1 cellular context compared by ENCODE assay signal in genomic region chr12:48968467-48968866, GRCh38.
A peak's percentile ranks its signal among the peaks of the same experiment; 100 is the strongest.
TF ChIP-seq lines count a peak whose summit lies in the region.

No MANE protein-coding gene starts in this region.

TF ChIP-seq in GM12878, 131 proteins besides CTCF, POLR2A, EP300 and RAD21 (continued from another document and continues in another):
- TF ChIP-seq, protein P1, sequence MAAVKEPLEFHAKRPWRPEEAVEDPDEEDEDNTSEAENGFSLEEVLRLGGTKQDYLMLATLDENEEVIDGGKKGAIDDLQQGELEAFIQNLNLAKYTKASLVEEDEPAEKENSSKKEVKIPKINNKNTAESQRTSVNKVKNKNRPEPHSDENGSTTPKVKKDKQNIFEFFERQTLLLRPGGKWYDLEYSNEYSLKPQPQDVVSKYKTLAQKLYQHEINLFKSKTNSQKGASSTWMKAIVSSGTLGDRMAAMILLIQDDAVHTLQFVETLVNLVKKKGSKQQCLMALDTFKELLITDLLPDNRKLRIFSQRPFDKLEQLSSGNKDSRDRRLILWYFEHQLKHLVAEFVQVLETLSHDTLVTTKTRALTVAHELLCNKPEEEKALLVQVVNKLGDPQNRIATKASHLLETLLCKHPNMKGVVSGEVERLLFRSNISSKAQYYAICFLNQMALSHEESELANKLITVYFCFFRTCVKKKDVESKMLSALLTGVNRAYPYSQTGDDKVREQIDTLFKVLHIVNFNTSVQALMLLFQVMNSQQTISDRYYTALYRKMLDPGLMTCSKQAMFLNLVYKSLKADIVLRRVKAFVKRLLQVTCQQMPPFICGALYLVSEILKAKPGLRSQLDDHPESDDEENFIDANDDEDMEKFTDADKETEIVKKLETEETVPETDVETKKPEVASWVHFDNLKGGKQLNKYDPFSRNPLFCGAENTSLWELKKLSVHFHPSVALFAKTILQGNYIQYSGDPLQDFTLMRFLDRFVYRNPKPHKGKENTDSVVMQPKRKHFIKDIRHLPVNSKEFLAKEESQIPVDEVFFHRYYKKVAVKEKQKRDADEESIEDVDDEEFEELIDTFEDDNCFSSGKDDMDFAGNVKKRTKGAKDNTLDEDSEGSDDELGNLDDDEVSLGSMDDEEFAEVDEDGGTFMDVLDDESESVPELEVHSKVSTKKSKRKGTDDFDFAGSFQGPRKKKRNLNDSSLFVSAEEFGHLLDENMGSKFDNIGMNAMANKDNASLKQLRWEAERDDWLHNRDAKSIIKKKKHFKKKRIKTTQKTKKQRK (IDR thresholded peaks at IDR 0.05; ENCODE audit: low read depth, low read length): no peak
- TF ChIP-seq TBL1XR1 (IDR thresholded peaks at IDR 0.05; ENCODE audit: low read depth, low read length) (no peak; the same call in 1 of the 2 replicates), BHLHE40 (IDR thresholded peaks at IDR 0.05; ENCODE audit: borderline replicate concordance in 1 of 2, low read depth in 2 of 2, low read length in 1 of 2) (no peak), PKNOX1 (IDR thresholded peaks at IDR 0.05) (no peak), LARP7 (IDR thresholded peaks at IDR 0.05) (no peak), ZNF207 (IDR thresholded peaks at IDR 0.05; ENCODE audit: borderline replicate concordance) (no peak), ZZZ3 (IDR thresholded peaks at IDR 0.05; ENCODE audit: control insufficient read depth, insufficient read length, low read depth) (no peak), TCF7 (IDR thresholded peaks at IDR 0.05; ENCODE audit: borderline replicate concordance) (peak; percentile 97), CBX5 (IDR thresholded peaks at IDR 0.05; ENCODE audit: low read depth) (no peak), EGR1 (IDR thresholded peaks at IDR 0.05; ENCODE audit: borderline replicate concordance in 1 of 2, low read depth in 2 of 2, low read length in 2 of 2) (no peak), GABPA (IDR thresholded peaks at IDR 0.05; ENCODE audit: low read depth) (no peak), PAX5 (IDR thresholded peaks at IDR 0.05; ENCODE audit: borderline replicate concordance, low read depth, low read length) (no peak), POLR2AphosphoS2 (IDR thresholded peaks at IDR 0.05; ENCODE audit: low read depth, low read length) (no peak), FOXM1 (IDR thresholded peaks at IDR 0.05; ENCODE audit: low read depth, low read length) (no peak), NFXL1 (IDR thresholded peaks at IDR 0.05; ENCODE audit: borderline replicate concordance) (no peak), TCF3 (IDR thresholded peaks at IDR 0.05; ENCODE audit: borderline replicate concordance, insufficient read depth, low read depth, low read length) (no peak), USF1 (IDR thresholded peaks at IDR 0.05; ENCODE audit: borderline replicate concordance, extremely low read length, insufficient read depth, low read depth, low read length) (no peak), HSF1 (IDR thresholded peaks at IDR 0.05; ENCODE audit: low read depth, low read length) (no peak), CHD2 (IDR thresholded peaks at IDR 0.05; ENCODE audit: borderline replicate concordance, low read depth, low read length) (no peak), BCLAF1 (IDR thresholded peaks at IDR 0.05) (no peak), HCFC1 (IDR thresholded peaks at IDR 0.05; ENCODE audit: low read length) (no peak), MXI1 (IDR thresholded peaks at IDR 0.05; ENCODE audit: low read depth, low read length) (no peak), RCOR1 (conservative IDR thresholded peaks at IDR 0.05; ENCODE audit: low read depth, low read length) (no peak), SUPT20H (IDR thresholded peaks at IDR 0.05; ENCODE audit: borderline replicate concordance, control insufficient read depth, low read depth, low read length) (no peak), SREBF2 (IDR thresholded peaks at IDR 0.05; ENCODE audit: low read length) (no peak), IKZF1 (conservative IDR thresholded peaks at IDR 0.05) (peak; percentile 19; the same call in 1 of the 2 replicates), MEF2B (IDR thresholded peaks at IDR 0.05; ENCODE audit: partially characterized antibody, poor library complexity, severe bottlenecking) (peak; percentile 44), YBX1 (IDR thresholded peaks at IDR 0.05) (no peak), ZNF24 (IDR thresholded peaks at IDR 0.05) (no peak), JUND (IDR thresholded peaks at IDR 0.05; ENCODE audit: low read depth, low read length) (0 out of 2 replicates have a peak, but pooled peaks have one; percentile 52), NRF1 (conservative IDR thresholded peaks at IDR 0.05; ENCODE audit: low read depth, low read length) (no peak), JUNB (IDR thresholded peaks at IDR 0.05) (peak; percentile 89), CREM (IDR thresholded peaks at IDR 0.05; ENCODE audit: low read depth) (peak; percentile 32; the same call in 1 of the 2 replicates), TAF1 (IDR thresholded peaks at IDR 0.05; ENCODE audit: borderline replicate concordance, low read depth, low read length) (no peak)
- TF ChIP-seq, protein P2, sequence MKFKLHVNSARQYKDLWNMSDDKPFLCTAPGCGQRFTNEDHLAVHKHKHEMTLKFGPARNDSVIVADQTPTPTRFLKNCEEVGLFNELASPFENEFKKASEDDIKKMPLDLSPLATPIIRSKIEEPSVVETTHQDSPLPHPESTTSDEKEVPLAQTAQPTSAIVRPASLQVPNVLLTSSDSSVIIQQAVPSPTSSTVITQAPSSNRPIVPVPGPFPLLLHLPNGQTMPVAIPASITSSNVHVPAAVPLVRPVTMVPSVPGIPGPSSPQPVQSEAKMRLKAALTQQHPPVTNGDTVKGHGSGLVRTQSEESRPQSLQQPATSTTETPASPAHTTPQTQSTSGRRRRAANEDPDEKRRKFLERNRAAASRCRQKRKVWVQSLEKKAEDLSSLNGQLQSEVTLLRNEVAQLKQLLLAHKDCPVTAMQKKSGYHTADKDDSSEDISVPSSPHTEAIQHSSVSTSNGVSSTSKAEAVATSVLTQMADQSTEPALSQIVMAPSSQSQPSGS (IDR thresholded peaks at IDR 0.05; ENCODE audit: low read length): no peak; the same call in 1 of the 2 replicates
- TF ChIP-seq, protein P3, sequence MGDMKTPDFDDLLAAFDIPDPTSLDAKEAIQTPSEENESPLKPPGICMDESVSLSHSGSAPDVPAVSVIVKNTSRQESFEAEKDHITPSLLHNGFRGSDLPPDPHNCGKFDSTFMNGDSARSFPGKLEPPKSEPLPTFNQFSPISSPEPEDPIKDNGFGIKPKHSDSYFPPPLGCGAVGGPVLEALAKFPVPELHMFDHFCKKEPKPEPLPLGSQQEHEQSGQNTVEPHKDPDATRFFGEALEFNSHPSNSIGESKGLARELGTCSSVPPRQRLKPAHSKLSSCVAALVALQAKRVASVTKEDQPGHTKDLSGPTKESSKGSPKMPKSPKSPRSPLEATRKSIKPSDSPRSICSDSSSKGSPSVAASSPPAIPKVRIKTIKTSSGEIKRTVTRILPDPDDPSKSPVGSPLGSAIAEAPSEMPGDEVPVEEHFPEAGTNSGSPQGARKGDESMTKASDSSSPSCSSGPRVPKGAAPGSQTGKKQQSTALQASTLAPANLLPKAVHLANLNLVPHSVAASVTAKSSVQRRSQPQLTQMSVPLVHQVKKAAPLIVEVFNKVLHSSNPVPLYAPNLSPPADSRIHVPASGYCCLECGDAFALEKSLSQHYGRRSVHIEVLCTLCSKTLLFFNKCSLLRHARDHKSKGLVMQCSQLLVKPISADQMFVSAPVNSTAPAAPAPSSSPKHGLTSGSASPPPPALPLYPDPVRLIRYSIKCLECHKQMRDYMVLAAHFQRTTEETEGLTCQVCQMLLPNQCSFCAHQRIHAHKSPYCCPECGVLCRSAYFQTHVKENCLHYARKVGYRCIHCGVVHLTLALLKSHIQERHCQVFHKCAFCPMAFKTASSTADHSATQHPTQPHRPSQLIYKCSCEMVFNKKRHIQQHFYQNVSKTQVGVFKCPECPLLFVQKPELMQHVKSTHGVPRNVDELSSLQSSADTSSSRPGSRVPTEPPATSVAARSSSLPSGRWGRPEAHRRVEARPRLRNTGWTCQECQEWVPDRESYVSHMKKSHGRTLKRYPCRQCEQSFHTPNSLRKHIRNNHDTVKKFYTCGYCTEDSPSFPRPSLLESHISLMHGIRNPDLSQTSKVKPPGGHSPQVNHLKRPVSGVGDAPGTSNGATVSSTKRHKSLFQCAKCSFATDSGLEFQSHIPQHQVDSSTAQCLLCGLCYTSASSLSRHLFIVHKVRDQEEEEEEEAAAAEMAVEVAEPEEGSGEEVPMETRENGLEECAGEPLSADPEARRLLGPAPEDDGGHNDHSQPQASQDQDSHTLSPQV (IDR thresholded peaks at IDR 0.05): no peak
- TF ChIP-seq, protein P4, sequence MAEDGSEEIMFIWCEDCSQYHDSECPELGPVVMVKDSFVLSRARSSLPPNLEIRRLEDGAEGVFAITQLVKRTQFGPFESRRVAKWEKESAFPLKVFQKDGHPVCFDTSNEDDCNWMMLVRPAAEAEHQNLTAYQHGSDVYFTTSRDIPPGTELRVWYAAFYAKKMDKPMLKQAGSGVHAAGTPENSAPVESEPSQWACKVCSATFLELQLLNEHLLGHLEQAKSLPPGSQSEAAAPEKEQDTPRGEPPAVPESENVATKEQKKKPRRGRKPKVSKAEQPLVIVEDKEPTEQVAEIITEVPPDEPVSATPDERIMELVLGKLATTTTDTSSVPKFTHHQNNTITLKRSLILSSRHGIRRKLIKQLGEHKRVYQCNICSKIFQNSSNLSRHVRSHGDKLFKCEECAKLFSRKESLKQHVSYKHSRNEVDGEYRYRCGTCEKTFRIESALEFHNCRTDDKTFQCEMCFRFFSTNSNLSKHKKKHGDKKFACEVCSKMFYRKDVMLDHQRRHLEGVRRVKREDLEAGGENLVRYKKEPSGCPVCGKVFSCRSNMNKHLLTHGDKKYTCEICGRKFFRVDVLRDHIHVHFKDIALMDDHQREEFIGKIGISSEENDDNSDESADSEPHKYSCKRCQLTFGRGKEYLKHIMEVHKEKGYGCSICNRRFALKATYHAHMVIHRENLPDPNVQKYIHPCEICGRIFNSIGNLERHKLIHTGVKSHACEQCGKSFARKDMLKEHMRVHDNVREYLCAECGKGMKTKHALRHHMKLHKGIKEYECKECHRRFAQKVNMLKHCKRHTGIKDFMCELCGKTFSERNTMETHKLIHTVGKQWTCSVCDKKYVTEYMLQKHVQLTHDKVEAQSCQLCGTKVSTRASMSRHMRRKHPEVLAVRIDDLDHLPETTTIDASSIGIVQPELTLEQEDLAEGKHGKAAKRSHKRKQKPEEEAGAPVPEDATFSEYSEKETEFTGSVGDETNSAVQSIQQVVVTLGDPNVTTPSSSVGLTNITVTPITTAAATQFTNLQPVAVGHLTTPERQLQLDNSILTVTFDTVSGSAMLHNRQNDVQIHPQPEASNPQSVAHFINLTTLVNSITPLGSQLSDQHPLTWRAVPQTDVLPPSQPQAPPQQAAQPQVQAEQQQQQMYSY (CRISPR knock-in tag; IDR thresholded peaks at IDR 0.05): no peak
- TF ChIP-seq, protein P5, sequence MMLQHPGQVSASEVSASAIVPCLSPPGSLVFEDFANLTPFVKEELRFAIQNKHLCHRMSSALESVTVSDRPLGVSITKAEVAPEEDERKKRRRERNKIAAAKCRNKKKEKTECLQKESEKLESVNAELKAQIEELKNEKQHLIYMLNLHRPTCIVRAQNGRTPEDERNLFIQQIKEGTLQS (IDR thresholded peaks at IDR 0.05; ENCODE audit: borderline replicate concordance, extremely low read depth, low read depth, low read length): no peak
- TF ChIP-seq, protein P6, sequence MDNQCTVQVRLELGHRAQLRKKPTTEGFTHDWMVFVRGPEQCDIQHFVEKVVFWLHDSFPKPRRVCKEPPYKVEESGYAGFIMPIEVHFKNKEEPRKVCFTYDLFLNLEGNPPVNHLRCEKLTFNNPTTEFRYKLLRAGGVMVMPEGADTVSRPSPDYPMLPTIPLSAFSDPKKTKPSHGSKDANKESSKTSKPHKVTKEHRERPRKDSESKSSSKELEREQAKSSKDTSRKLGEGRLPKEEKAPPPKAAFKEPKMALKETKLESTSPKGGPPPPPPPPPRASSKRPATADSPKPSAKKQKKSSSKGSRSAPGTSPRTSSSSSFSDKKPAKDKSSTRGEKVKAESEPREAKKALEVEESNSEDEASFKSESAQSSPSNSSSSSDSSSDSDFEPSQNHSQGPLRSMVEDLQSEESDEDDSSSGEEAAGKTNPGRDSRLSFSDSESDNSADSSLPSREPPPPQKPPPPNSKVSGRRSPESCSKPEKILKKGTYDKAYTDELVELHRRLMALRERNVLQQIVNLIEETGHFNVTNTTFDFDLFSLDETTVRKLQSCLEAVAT (IDR thresholded peaks at IDR 0.05): no peak
